ENCODE assay signal across 33 cellular contexts in genomic region chr16:3377917-3378316, GRCh38. TPM values are rescaled to one million over a fixed set of nuclear protein-coding genes. Genes with fewer than 3 reads are reported as not detected.
"Had no signal": no experiment of that assay in that cellular context is flagged by ENCODE, and none has a peak within 500 bp of the region (broad histone marks: within the 10 kb centered on the region; RNA-seq: fewer than 3 reads in every experiment).

No MANE protein-coding gene starts in this region.

- H3K4me3 Mint-ChIP-seq: natural killer cell; nephron; neural progenitor cell; stimulated activated memory B cell treated with anti-CD40 and anti-IgM and Interleukin-4, amounts not matched to agents 10 μg/mL and 1 μg/mL and 100 μg/mL, for 72 hours; stimulated activated naive CD8-positive, alpha-beta T cell treated with anti-CD3 and anti-CD28 coated beads, Interleukin-15, amount 100 ng/mL, for 72 hours; type B pancreatic cell had no signal

- H3K36me3 ChIP-seq: ovary, uterus had no signal

- ATAC-seq: natural killer cell; psoas muscle; right cardiac atrium; sciatic nerve; stimulated activated memory B cell treated with anti-CD40 and anti-IgM and Interleukin-4, amounts not matched to agents 10 μg/mL and 1 μg/mL and 100 μg/mL, for 72 hours; stimulated activated naive CD8-positive, alpha-beta T cell treated with anti-CD3 and anti-CD28 coated beads, Interleukin-15, amount 100 ng/mL, for 72 hours; stimulated activated naive CD8-positive, alpha-beta T cell treated with anti-CD3 and anti-CD28 coated beads, Interleukin-15, Interleukin-2, amounts not matched to agents 100 U/mL and 50 U/mL, for 24 hours; upper lobe of right lung had no signal

- H3K27me3 Mint-ChIP-seq: progenitor cell of endocrine pancreas; stimulated activated memory B cell treated with anti-CD40 and anti-IgM and Interleukin-4, amounts not matched to agents 10 μg/mL and 1 μg/mL and 100 μg/mL, for 72 hours; stimulated activated naive CD8-positive, alpha-beta T cell treated with anti-CD3 and anti-CD28 coated beads, Interleukin-15, amount 100 ng/mL, for 72 hours; type B pancreatic cell had no signal

- H3K4me1 ChIP-seq: neural progenitor cell, parathyroid adenoma, psoas muscle, spleen, suprapubic skin, testis, tibial artery, transverse colon, upper lobe of right lung, uterus had no signal

- H3K27ac Mint-ChIP-seq: natural killer cell; nephron; neural progenitor cell; progenitor cell of endocrine pancreas; stimulated activated memory B cell treated with anti-CD40 and anti-IgM and Interleukin-4, amounts not matched to agents 10 μg/mL and 1 μg/mL and 100 μg/mL, for 72 hours; stimulated activated naive CD8-positive, alpha-beta T cell treated with anti-CD3 and anti-CD28 coated beads, Interleukin-15, amount 100 ng/mL, for 72 hours; type B pancreatic cell had no signal

- H3K27me3 ChIP-seq: neural progenitor cell, ovary, spleen, suprapubic skin, testis, tibial artery, transverse colon, upper lobe of right lung, uterus had no signal

- H3K4me1 Mint-ChIP-seq: nephron; neural progenitor cell; stimulated activated memory B cell treated with anti-CD40 and anti-IgM and Interleukin-4, amounts not matched to agents 10 μg/mL and 1 μg/mL and 100 μg/mL, for 72 hours; stimulated activated naive CD8-positive, alpha-beta T cell treated with anti-CD3 and anti-CD28 coated beads, Interleukin-15, amount 100 ng/mL, for 72 hours had no signal

- H3K27ac ChIP-seq: neural progenitor cell, ovary, parathyroid adenoma, psoas muscle, skin epidermis, spleen, suprapubic skin, testis, tibial artery, transverse colon, upper lobe of right lung, uterus had no signal

- DNase-seq: natural killer cell; occipital lobe; ovary; posterior cingulate gyrus; psoas muscle; right cardiac atrium; spleen; stimulated activated CD4-positive, alpha-beta T cell treated with anti-CD3 and anti-CD28 coated beads, Interleukin-12 subunit alpha, Interleukin-12 subunit beta, amount 100 ng/mL, for 4 hours; stimulated activated CD4-positive, alpha-beta T cell treated with anti-CD3 and anti-CD28 coated beads, Interleukin-1b, Interleukin-23, amount 100 ng/mL, for 48 hours; stimulated activated CD4-positive, alpha-beta T cell treated with anti-CD3 and anti-CD28 coated beads, Interleukin-4, amount 100 ng/mL, for 1 hour; stimulated activated CD4-positive, alpha-beta T cell treated with anti-CD3 and anti-CD28 coated beads, Interleukin-4, amount 100 ng/mL, for 4 hours; stimulated activated CD8-positive, alpha-beta memory T cell treated with anti-CD3 and anti-CD28 coated beads, Interleukin-4, amount 100 ng/mL, for 48 hours; stimulated activated naive CD4-positive, alpha-beta T cell; stimulated activated naive CD8-positive, alpha-beta T cell treated with anti-CD3 and anti-CD28 coated beads, Interleukin-15, amount 100 ng/mL, for 72 hours; stimulated activated naive CD8-positive, alpha-beta T cell treated with anti-CD3 and anti-CD28 coated beads, Interleukin-15, Interleukin-2, amounts not matched to agents 100 U/mL and 50 U/mL, for 24 hours; substantia nigra; testis; tibial artery; transverse colon; upper lobe of right lung; uterus had no signal

- H3K9ac ChIP-seq: neural progenitor cell, parathyroid adenoma had no signal

- H3K4me3 ChIP-seq: neural progenitor cell, ovary, psoas muscle, skin epidermis, smooth muscle cell, spleen, suprapubic skin, testis, tibial artery, transverse colon, upper lobe of right lung, uterus had no signal

RNA-seq across cellular contexts. Expression of gene OR2C1, which starts 22.2 kb away (rescaled TPM):
- total RNA-seq: natural killer cell, osteoblast, psoas muscle, smooth muscle cell, transverse colon, upper lobe of right lung had no signal
- polyA plus RNA-seq: neural cell, psoas muscle, right cardiac atrium, smooth muscle cell had no signal
